Comparison of ENCODE assay signal across 13 cellular contexts in genomic region chr10:110376021-110376773, GRCh38.
DNase-seq lines count a peak whose midpoint lies in the region; ATAC-seq and TF ChIP-seq lines count a peak whose summit lies in the region.
"Had no signal": no experiment of that assay in that cellular context is flagged by ENCODE, and none has a peak within 500 bp of the region (broad histone marks: within the 10 kb centered on the region; RNA-seq: fewer than 3 reads in every experiment).

No MANE protein-coding gene starts in this region.

- H3K18ac ChIP-seq in trophoblast cell (ENCODE audit: low read length) = no peak overlapping the region

- H3K27ac ChIP-seq in gastroesophageal sphincter (no peak overlapping the region), trophoblast cell (ENCODE audit: low read depth, low read length) (no peak overlapping the region)

- H4K12ac ChIP-seq in trophoblast cell (ENCODE audit: low read depth, low read length) = no peak overlapping the region

- no peak overlapping the region for H2BK12ac ChIP-seq in trophoblast cell (ENCODE audit: low read length)

- H3K79me1 ChIP-seq in trophoblast cell (ENCODE audit: low read length) = no peaks in the 10 kb centered on the region

- no peak overlapping the region for H3K4me2 ChIP-seq in trophoblast cell (ENCODE audit: low read length)

- no peak overlapping the region for H3K4ac ChIP-seq in trophoblast cell (ENCODE audit: low read depth, low read length)

- H3K9me3 ChIP-seq in MG63 (no peaks in the 10 kb centered on the region), gastroesophageal sphincter (no peaks in the 10 kb centered on the region), trophoblast cell (ENCODE audit: insufficient read depth, low read depth, low read length) (no peaks in the 10 kb centered on the region)

- TF ChIP-seq CTCF in gastroesophageal sphincter (IDR thresholded peaks at IDR 0.05) = no peak
- no peak for TF ChIP-seq CTCF in mesothelial cell of epicardium (IDR thresholded peaks at IDR 0.05; ENCODE audit: unreplicated experiment)

- H2AK5ac ChIP-seq in trophoblast cell (ENCODE audit: low read length) = no peak overlapping the region

- H3K36me3 ChIP-seq in MG63 (no peaks in the 10 kb centered on the region), gastroesophageal sphincter (no peaks in the 10 kb centered on the region), trophoblast cell (ENCODE audit: control insufficient read depth in 1 of 2, insufficient read depth in 2 of 2, low read length in 2 of 2) (no peaks in the 10 kb centered on the region)

- peak; percentile 35 for ATAC-seq in gastroesophageal sphincter

- no peak overlapping the region for H4K8ac ChIP-seq in trophoblast cell (ENCODE audit: low read depth, low read length)

- peaks cover 2% of the 10 kb centered on the region for H3K79me2 ChIP-seq in trophoblast cell (ENCODE audit: control insufficient read depth, insufficient read depth, low read length, poor library complexity)

- H3K4me3 ChIP-seq in MG63 = no peak overlapping the region
- H3K4me3 ChIP-seq in gastroesophageal sphincter = no peak overlapping the region
- no peak overlapping the region for H3K4me3 ChIP-seq in trophoblast cell (ENCODE audit: low read depth, low read length)

- no peak overlapping the region for H3K14ac ChIP-seq in trophoblast cell (ENCODE audit: low read length)

- H3K23ac ChIP-seq in trophoblast cell (ENCODE audit: low read length) = no peak overlapping the region

- no peaks in the 10 kb centered on the region for H3K4me1 ChIP-seq in gastroesophageal sphincter
- no peaks in the 10 kb centered on the region for H3K4me1 ChIP-seq in trophoblast cell (ENCODE audit: control insufficient read depth in 1 of 2, insufficient read depth in 2 of 2, low read length in 2 of 2)

- no peaks in the 10 kb centered on the region for H3K27me3 Mint-ChIP-seq in mesothelial cell of epicardium (ENCODE audit: low read depth)

- peaks cover 29% of the 10 kb centered on the region for H3K4me1 Mint-ChIP-seq in mesothelial cell of epicardium

- no peaks in the 10 kb centered on the region for H3K27me3 ChIP-seq in MG63
- H3K27me3 ChIP-seq in gastroesophageal sphincter = no peaks in the 10 kb centered on the region
- no peaks in the 10 kb centered on the region for H3K27me3 ChIP-seq in trophoblast cell (ENCODE audit: insufficient read depth, low read length)

- no peak overlapping the region for H2AFZ ChIP-seq in trophoblast cell (ENCODE audit: insufficient read depth, low read length, poor library complexity)

- H3K9ac ChIP-seq in trophoblast cell (ENCODE audit: low read length) = no peak overlapping the region

- H4K91ac ChIP-seq in trophoblast cell (ENCODE audit: low read depth, low read length) = no peak overlapping the region

- H3K4me3 Mint-ChIP-seq in mesothelial cell of epicardium = no peak overlapping the region

- peak overlapping the region; percentile 54 for H3K27ac Mint-ChIP-seq in mesothelial cell of epicardium

- TF ChIP-seq EP300 in gastroesophageal sphincter (IDR thresholded peaks at IDR 0.05) = no peak

- peaks cover 4% of the 10 kb centered on the region for H3K9me3 Mint-ChIP-seq in mesothelial cell of epicardium

- no peak for TF ChIP-seq POLR2A in gastroesophageal sphincter (IDR thresholded peaks at IDR 0.05)

- no peak overlapping the region for H2BK120ac ChIP-seq in trophoblast cell (ENCODE audit: insufficient read depth, low read length, poor library complexity)

- no peak overlapping the region for H2BK5ac ChIP-seq in trophoblast cell (ENCODE audit: low read depth, low read length, poor library complexity)

- DNase-seq in A172 (ENCODE audit: low spot score) (peak; percentile 85), MG63 (peak; percentile 53), mesothelial cell of epicardium (ENCODE audit: low spot score in 2 of 2, unreplicated experiment in 2 of 2) (no peak), RPMI8226 (no peak), NCI-H2081 treated with DMSO at 0.1 percent for 48 hours (lab: John Stamatoyannopoulos, UW) (no peak), trophoblast cell (no peak)
- DNase-seq in activated effector memory CD4-positive, alpha-beta T cell treated with Interleukin-2 at 50 U/mL for 16 hours = no peak
- DNase-seq: activated CD8-positive, alpha-beta memory T cell treated with anti-CD3 and anti-CD28 coated beads, Interleukin-2, amount 50 U/mL, for 48 hours; effector memory CD4-positive, alpha-beta T cell; HCEC 1CT; Karpas-422; NCI-H2227 treated with DMSO at 0.1 percent for 48 hours had no signal

- H3K36me3 Mint-ChIP-seq in mesothelial cell of epicardium = no peaks in the 10 kb centered on the region

- WGBS in gastroesophageal sphincter (ENCODE audit: low coverage in 1 of 2), 2 donors = 80 to 85% methylated on average over 3 to 21 of the region's 21 CpGs
- WGBS in trophoblast cell (ENCODE audit: extremely low coverage, insufficient coverage, insufficient read length) = no CpG with 5 or more reads among the region's 21 CpGs

Comparison
In these comparisons a context has a peak if more than half of its experiments do, and no peak if none do; other contexts are left out.
1. DNase-seq: peak in A172 (single experiment) and MG63 (single experiment); none in mesothelial cell of epicardium (0 of 2), RPMI8226 (single experiment), activated effector memory CD4-positive, alpha-beta T cell treated with Interleukin-2 at 50 U/mL for 16 hours (single experiment), NCI-H2081 treated with DMSO at 0.1 percent for 48 hours (single experiment) and trophoblast cell (0 of 2).